8 cellular contexts compared by ENCODE assay signal in the genomic region with DNA sequence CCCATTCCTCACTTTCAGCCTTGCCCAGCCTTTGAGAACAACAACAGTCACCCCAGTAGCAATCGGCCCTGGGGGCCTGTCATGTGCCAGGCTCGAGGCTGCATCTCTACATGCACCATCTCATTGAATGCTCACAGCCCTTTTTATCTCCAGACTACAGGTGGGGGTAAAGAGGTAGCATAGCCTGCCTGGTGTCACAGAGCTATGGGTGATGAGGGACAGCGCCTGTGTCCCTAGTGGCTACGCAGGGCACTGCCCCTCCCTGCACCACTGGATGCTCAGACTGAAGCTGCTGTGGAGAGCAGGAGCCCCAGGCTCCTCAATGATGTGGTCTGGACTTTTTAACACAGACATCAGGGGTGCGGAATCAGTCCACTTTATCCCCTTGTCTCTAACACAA. TPM values are rescaled to one million over a fixed set of nuclear protein-coding genes. Genes with fewer than 3 reads are reported as not detected.
DNase-seq lines count a peak whose midpoint lies in the region; ATAC-seq and TF ChIP-seq lines count a peak whose summit lies in the region.

No MANE protein-coding gene starts in this region.

- no peak overlapping the region for H3K27ac Mint-ChIP-seq in Caco-2 (ENCODE audit: unreplicated experiment)

- H3K27me3 ChIP-seq in Caco-2 (replicated peaks; ENCODE audit: control insufficient read depth, insufficient read depth, low read length): no peaks in the 10 kb centered on the region
- H3K27me3 ChIP-seq in esophagus squamous epithelium: peaks cover 0 to 23% (median 0%) of the 10 kb centered on the region in 4 donors

- intact Hi-C loops in Caco-2 (cut with micrococcal nuclease; ENCODE audit: unreplicated experiment) (no loop called here), left colon (cut with DNase I, micrococcal nuclease) (no loop called here), esophagus squamous epithelium (cut with DNase I) (no loop called here)

- no peaks in the 10 kb centered on the region for H3K4me1 ChIP-seq in Caco-2
- no peaks in the 10 kb centered on the region for H3K4me1 ChIP-seq in esophagus squamous epithelium

- no peaks in the 10 kb centered on the region for H3K4me1 Mint-ChIP-seq in Caco-2 (ENCODE audit: low read depth, unreplicated experiment)

- H3K27ac ChIP-seq in angular gyrus (ENCODE audit: low read depth, low read length) (peak overlapping the region; percentile 81), esophagus squamous epithelium (no peak overlapping the region)

- TF ChIP-seq POLR2A in esophagus squamous epithelium (IDR thresholded peaks at IDR 0.05): no peak

- no peaks in the 10 kb centered on the region for H3K9me3 Mint-ChIP-seq in Caco-2 (ENCODE audit: unreplicated experiment)

- POLR2A ChIA-PET in Caco-2 (lab: Charles Lee): interaction anchor here (0.5 kb wide), 1 partner anchor 163 kb away, joined by 3 read pairs; no protein-coding TSS in a partner anchor

- H3K36me3 Mint-ChIP-seq in Caco-2 (ENCODE audit: insufficient read depth, unreplicated experiment): peaks cover 4% of the 10 kb centered on the region

- BruUV-seq in Caco-2 (replicated peaks; lab: Mats Ljungman, UMichigan): no TSS peak

- H3K9me3 ChIP-seq in Caco-2 (no peaks in the 10 kb centered on the region), esophagus squamous epithelium (no peaks in the 10 kb centered on the region)

- no peaks in the 10 kb centered on the region for H3K36me3 ChIP-seq in Caco-2 (ENCODE audit: control insufficient read depth, insufficient read depth, low read length)
- no peaks in the 10 kb centered on the region for H3K36me3 ChIP-seq in esophagus squamous epithelium

- H3K4me3 Mint-ChIP-seq in Caco-2 (ENCODE audit: unreplicated experiment): no peak overlapping the region

- H3K4me3 ChIP-seq in Caco-2 (ENCODE audit: low read depth, low read length) (no peak overlapping the region), HFF-Myc (replicated peaks; ENCODE audit: low read depth, low read length) (no peak overlapping the region), esophagus squamous epithelium (no peak overlapping the region)

- ATAC-seq in left colon: peak; percentile 79
- no peak for ATAC-seq in HG03196 (IDR thresholded peaks at IDR 0.05; ENCODE audit: unreplicated experiment)
- ATAC-seq in GM21447 (IDR thresholded peaks at IDR 0.05; ENCODE audit: unreplicated experiment): no peak

- TF ChIP-seq CTCF in Caco-2 (IDR thresholded peaks at IDR 0.05; ENCODE audit: insufficient read depth in 1 of 2, low read depth in 1 of 2, low read length in 1 of 2, severe bottlenecking in 1 of 2, unreplicated experiment in 1 of 2) (peak; percentile 94 to 97), HFF-Myc (IDR thresholded peaks at IDR 0.05; ENCODE audit: low read depth, low read length, missing control alignments) (peak; percentile 34), esophagus squamous epithelium (IDR thresholded peaks at IDR 0.05) (peak in 2 of 6 experiments; percentile 15 to 31)

- 83 to 88% methylated on average over 3 to 5 of the region's 5 CpGs for WGBS in esophagus squamous epithelium, 2 donors

- peaks cover 7% of the 10 kb centered on the region for H3K27me3 Mint-ChIP-seq in Caco-2 (ENCODE audit: insufficient read depth, unreplicated experiment)

- CTCF ChIA-PET in Caco-2 (lab: Charles Lee): interaction anchor here (0.6 to 1.0 kb wide), 6 partner anchors 15 to 137 kb away, joined by 3 to 6 read pairs (median 4); partner anchors contain the start of gene ARSI

- DNase-seq in Caco-2: peak; percentile 75 to 79
- DNase-seq in HFF-Myc (ENCODE audit: extremely low read depth, low read depth): no peak
- DNase-seq in left colon: no peak
- no peak for DNase-seq in NOMO-1 (lab: John Stamatoyannopoulos, UW; ENCODE audit: unreplicated experiment in 2 of 2)
- DNase-seq in esophagus squamous epithelium (lab: John Stamatoyannopoulos, UW): no peak

RNA-seq across cellular contexts. Expression of gene CAMK2A, which starts 2.8 kb away (rescaled TPM):
- total RNA-seq in Caco-2 (2022) (not detected in 2 replicates), left colon (under 1 TPM; 0.17 to 0.21 TPM), esophagus squamous epithelium (under 1 TPM in 1 of 4 donors, not detected in 3; 0.04 TPM)

RNA-seq across cellular contexts. Expression of gene ARSI, which starts 15.9 kb away (rescaled TPM):
- total RNA-seq in Caco-2 (2022) (0.52 and 0.65 TPM in 2 replicates), left colon (under 1 TPM; 0.27 to 0.64 TPM), esophagus squamous epithelium (1 to 10 TPM; 2.1 to 7.2 (median 5.1) TPM)

Comparison
In these comparisons a context has a peak if more than half of its experiments do, and no peak if none do; other contexts are left out.
1. DNase-seq: peak in Caco-2 (2 of 2); none in HFF-Myc (single experiment), left colon (0 of 2), NOMO-1 (0 of 2) and esophagus squamous epithelium (single experiment).